22 cellular contexts compared by ENCODE assay signal in the genomic region with DNA sequence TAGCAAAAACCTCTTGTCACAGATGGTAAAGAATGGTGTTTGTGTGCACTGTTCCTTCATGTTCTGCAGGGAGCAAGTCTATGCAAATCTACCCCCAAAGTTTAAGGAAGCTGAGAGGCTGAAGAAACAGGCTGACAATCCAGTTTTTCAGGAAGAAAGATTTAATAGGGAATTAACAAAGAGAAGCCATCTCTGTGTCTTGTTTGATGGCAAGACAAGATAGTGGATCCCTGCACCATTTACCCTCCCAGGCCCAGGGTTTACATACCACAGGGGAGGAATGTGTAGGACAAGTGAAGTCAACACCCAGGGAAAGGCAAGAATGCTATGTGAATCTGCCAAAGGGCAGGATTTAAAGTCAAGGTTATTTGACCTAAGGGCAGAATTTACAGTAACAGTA. TPM values are rescaled to one million over a fixed set of nuclear protein-coding genes. Genes with fewer than 3 reads are reported as not detected.
DNase-seq lines count a peak whose midpoint lies in the region; ATAC-seq and TF ChIP-seq lines count a peak whose summit lies in the region.
"Had no signal": no experiment of that assay in that cellular context is flagged by ENCODE, and none has a peak within 500 bp of the region (broad histone marks: within the 10 kb centered on the region; RNA-seq: fewer than 3 reads in every experiment).

No MANE protein-coding gene starts in this region.

- no peak overlapping the region for H3K27ac Mint-ChIP-seq in activated T-helper 17 cell treated with anti-CD3 and anti-CD28 coated beads, Interleukin-2, amount 50 U/mL, for 72 hours
- H3K27ac Mint-ChIP-seq in activated T-helper 2 cell treated with anti-CD3 and anti-CD28 coated beads, Interferon-gamma antibody, Interleukin-2, Interleukin-4, amounts not matched to agents 10 μg/mL and 5 μg/mL and 100 μg/mL, durations not matched to agents 14 hours and 24 hours and 36 hours, result no peak overlapping the region
- H3K27ac Mint-ChIP-seq: CD14-positive monocyte had no signal

- DNase-seq in SIG-M5 treated with dmso at 0.1 percent for 504 hours (lab: John Stamatoyannopoulos, UW; ENCODE audit: unreplicated experiment) (peak; percentile 29), SIG-M5 (lab: John Stamatoyannopoulos, UW) (no peak), RWPE1 (ENCODE audit: low spot score) (peak; percentile 6), iPS-NIHi11 (ENCODE audit: low spot score) (peak; percentile 17), NCI-H2107 treated with DMSO at 0.1 percent for 48 hours (lab: John Stamatoyannopoulos, UW; ENCODE audit: unreplicated experiment) (no peak)
- no peak for DNase-seq in activated T-helper 2 cell treated with anti-CD3 and anti-CD28 coated beads, Interferon-gamma antibody, Interleukin-2, Interleukin-4, amounts not matched to agents 10 μg/mL and 5 μg/mL and 100 μg/mL, durations not matched to agents 14 hours and 24 hours and 36 hours (ENCODE audit: low spot score)
- DNase-seq: AML-193, DMS79 treated with DMSO at 0.1 percent for 48 hours, GDM1, NCI-H1105, NCI-H1694, NCI-H2081 treated with DMSO at 0.1 percent for 48 hours, NCI-H510A, NCI-H82, RPMI8226 had no signal

- CTCF ChIA-PET in RWPE1 (lab: Yijun Ruan, JAX), result interaction anchor here (0.6 kb wide), 3 partner anchors 22 to 1369 kb away, joined by 3 to 4 read pairs (median 3); no protein-coding TSS in a partner anchor

- no peak for ATAC-seq in GM21825 (IDR thresholded peaks at IDR 0.05; ENCODE audit: unreplicated experiment)
- ATAC-seq in activated T-helper 17 cell treated with anti-CD3 and anti-CD28 coated beads, Interleukin-2, amount 50 U/mL, for 72 hours (replicated peaks), result no peak
- ATAC-seq: HCT116, K562 had no signal

- no peak overlapping the region for H3K27ac ChIP-seq in RWPE1
- H3K27ac ChIP-seq: 22Rv1, SJSA1 had no signal

- intact Hi-C loops in activated T-helper 2 cell treated with anti-CD3 and anti-CD28 coated beads, Interferon-gamma antibody, Interleukin-2, Interleukin-4, amounts not matched to agents 10 μg/mL and 5 μg/mL and 100 μg/mL, durations not matched to agents 14 hours and 24 hours and 36 hours (cut with micrococcal nuclease), result no loop called here

- no peaks in the 10 kb centered on the region for H3K9me3 Mint-ChIP-seq in activated T-helper 17 cell treated with anti-CD3 and anti-CD28 coated beads, Interleukin-2, amount 50 U/mL, for 72 hours
- H3K9me3 Mint-ChIP-seq in activated T-helper 2 cell treated with anti-CD3 and anti-CD28 coated beads, Interferon-gamma antibody, Interleukin-2, Interleukin-4, amounts not matched to agents 10 μg/mL and 5 μg/mL and 100 μg/mL, durations not matched to agents 14 hours and 24 hours and 36 hours, result no peaks in the 10 kb centered on the region

- H3K4me3 Mint-ChIP-seq in activated T-helper 17 cell treated with anti-CD3 and anti-CD28 coated beads, Interleukin-2, amount 50 U/mL, for 72 hours, result no peak overlapping the region
- no peak overlapping the region for H3K4me3 Mint-ChIP-seq in activated T-helper 2 cell treated with anti-CD3 and anti-CD28 coated beads, Interferon-gamma antibody, Interleukin-2, Interleukin-4, amounts not matched to agents 10 μg/mL and 5 μg/mL and 100 μg/mL, durations not matched to agents 14 hours and 24 hours and 36 hours (ENCODE audit: low read depth)
- H3K4me3 Mint-ChIP-seq: CD14-positive monocyte had no signal

- H3K36me3 Mint-ChIP-seq in activated T-helper 17 cell treated with anti-CD3 and anti-CD28 coated beads, Interleukin-2, amount 50 U/mL, for 72 hours (ENCODE audit: low read depth), result no peaks in the 10 kb centered on the region
- no peaks in the 10 kb centered on the region for H3K36me3 Mint-ChIP-seq in activated T-helper 2 cell treated with anti-CD3 and anti-CD28 coated beads, Interferon-gamma antibody, Interleukin-2, Interleukin-4, amounts not matched to agents 10 μg/mL and 5 μg/mL and 100 μg/mL, durations not matched to agents 14 hours and 24 hours and 36 hours (ENCODE audit: low read depth)
- H3K36me3 Mint-ChIP-seq: CD14-positive monocyte had no signal

- H3K4me1 Mint-ChIP-seq in activated T-helper 17 cell treated with anti-CD3 and anti-CD28 coated beads, Interleukin-2, amount 50 U/mL, for 72 hours, result no peaks in the 10 kb centered on the region
- H3K4me1 Mint-ChIP-seq in activated T-helper 2 cell treated with anti-CD3 and anti-CD28 coated beads, Interferon-gamma antibody, Interleukin-2, Interleukin-4, amounts not matched to agents 10 μg/mL and 5 μg/mL and 100 μg/mL, durations not matched to agents 14 hours and 24 hours and 36 hours (ENCODE audit: low read depth), result no peaks in the 10 kb centered on the region
- H3K4me1 Mint-ChIP-seq: CD14-positive monocyte had no signal

- no peak for TF ChIP-seq CTCF in RWPE1 (conservative IDR thresholded peaks at IDR 0.05; ENCODE audit: low read depth)

- POLR2A ChIA-PET in RWPE1 (lab: Yijun Ruan, JAX; ENCODE audit: low non-redundant PET), result no interaction called here

- peaks cover 3% of the 10 kb centered on the region for H3K27me3 Mint-ChIP-seq in activated T-helper 17 cell treated with anti-CD3 and anti-CD28 coated beads, Interleukin-2, amount 50 U/mL, for 72 hours
- H3K27me3 Mint-ChIP-seq in activated T-helper 2 cell treated with anti-CD3 and anti-CD28 coated beads, Interferon-gamma antibody, Interleukin-2, Interleukin-4, amounts not matched to agents 10 μg/mL and 5 μg/mL and 100 μg/mL, durations not matched to agents 14 hours and 24 hours and 36 hours (ENCODE audit: low read depth), result peaks cover 13% of the 10 kb centered on the region

RNA-seq across cellular contexts. Expression of a gene that starts 48.1 kb away (rescaled TPM):
- 1 to 10 TPM; 1.8 to 2.2 TPM for total RNA-seq in activated T-helper 17 cell treated with anti-CD3 and anti-CD28 coated beads, Interleukin-2, amount 50 U/mL, for 72 hours
- 0.32 and 0.37 TPM in 2 replicates for total RNA-seq in activated T-helper 2 cell treated with anti-CD3 and anti-CD28 coated beads, Interferon-gamma antibody, Interleukin-2, Interleukin-4, amounts not matched to agents 10 μg/mL and 5 μg/mL and 100 μg/mL, durations not matched to agents 14 hours and 24 hours and 36 hours

RNA-seq across cellular contexts. Expression of a gene that starts 54.1 kb away (rescaled TPM):
- total RNA-seq in activated T-helper 17 cell treated with anti-CD3 and anti-CD28 coated beads, Interleukin-2, amount 50 U/mL, for 72 hours, result 10 to 100 TPM; 56.7 to 87.0 TPM
- 103 and 104 TPM in 2 replicates for total RNA-seq in activated T-helper 2 cell treated with anti-CD3 and anti-CD28 coated beads, Interferon-gamma antibody, Interleukin-2, Interleukin-4, amounts not matched to agents 10 μg/mL and 5 μg/mL and 100 μg/mL, durations not matched to agents 14 hours and 24 hours and 36 hours

Comparison
In these comparisons a context has a peak if more than half of its experiments do, and no peak if none do; other contexts are left out.
1. DNase-seq: peak in SIG-M5 treated with dmso at 0.1 percent for 504 hours (single experiment), RWPE1 (single experiment) and iPS-NIHi11 (single experiment); none in SIG-M5 (single experiment), activated T-helper 2 cell treated with anti-CD3 and anti-CD28 coated beads, Interferon-gamma antibody, Interleukin-2, Interleukin-4, amounts not matched to agents 10 μg/mL and 5 μg/mL and 100 μg/mL, durations not matched to agents 14 hours and 24 hours and 36 hours (single experiment) and NCI-H2107 treated with DMSO at 0.1 percent for 48 hours (single experiment).